32 cellular contexts compared by ENCODE assay signal in the genomic region with DNA sequence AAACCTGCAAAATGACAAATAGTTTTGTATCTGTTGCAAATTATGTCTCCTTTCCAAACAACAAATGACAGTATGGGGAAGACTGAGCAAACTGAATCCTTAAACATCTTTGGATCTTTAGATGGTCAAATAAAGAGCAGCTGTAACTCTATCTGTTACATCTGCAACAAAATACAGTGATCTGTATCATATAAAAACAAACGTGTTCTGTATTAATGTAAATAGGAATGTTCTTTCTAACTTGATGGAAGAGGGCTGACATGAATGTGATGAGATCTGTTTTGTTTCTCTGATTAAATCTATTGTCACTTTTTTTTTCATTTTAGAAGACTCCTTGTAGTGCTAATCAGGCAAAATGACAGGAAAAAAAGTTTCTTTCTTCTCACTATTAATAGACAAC.
"Had no signal": no experiment of that assay in that cellular context is flagged by ENCODE, and none has a peak within 500 bp of the region (broad histone marks: within the 10 kb centered on the region; RNA-seq: fewer than 3 reads in every experiment).

No MANE protein-coding gene starts in this region.

- H3K4me1 Mint-ChIP-seq: activated CD4-positive, alpha-beta memory T cell treated with anti-CD3 and anti-CD28 coated beads, Interleukin-2, amount 10 ng/mL, durations not matched to agents 7 days and 5 days; activated CD8-positive, alpha-beta memory T cell treated with anti-CD3 and anti-CD28 coated beads, Interleukin-2, amount 10 ng/mL, durations not matched to agents 7 days and 5 days; activated naive CD4-positive, alpha-beta T cell treated with anti-CD3 and anti-CD28 coated beads, Interleukin-2, amount 50 U/mL, for 24 hours; activated naive CD8-positive, alpha-beta T cell treated with anti-CD3 and anti-CD28 coated beads, Interleukin-2, amount 10 ng/mL, durations not matched to agents 7 days and 5 days; central memory CD8-positive, alpha-beta T cell had no signal

- H3K4me3 Mint-ChIP-seq: activated CD4-positive, alpha-beta memory T cell treated with anti-CD3 and anti-CD28 coated beads, Interleukin-2, amount 10 ng/mL, durations not matched to agents 7 days and 5 days; activated CD8-positive, alpha-beta memory T cell treated with anti-CD3 and anti-CD28 coated beads, Interleukin-2, amount 10 ng/mL, durations not matched to agents 7 days and 5 days; activated naive CD4-positive, alpha-beta T cell treated with anti-CD3 and anti-CD28 coated beads, Interleukin-2, amount 50 U/mL, for 24 hours; activated naive CD8-positive, alpha-beta T cell treated with anti-CD3 and anti-CD28 coated beads, Interleukin-2, amount 10 ng/mL, durations not matched to agents 7 days and 5 days; central memory CD8-positive, alpha-beta T cell had no signal

- H3K9me3 ChIP-seq: ascending aorta, SJCRH30 had no signal

- H3K27ac Mint-ChIP-seq: activated CD4-positive, alpha-beta memory T cell treated with anti-CD3 and anti-CD28 coated beads, Interleukin-2, amount 10 ng/mL, durations not matched to agents 7 days and 5 days; activated CD8-positive, alpha-beta memory T cell treated with anti-CD3 and anti-CD28 coated beads, Interleukin-2, amount 10 ng/mL, durations not matched to agents 7 days and 5 days; activated naive CD4-positive, alpha-beta T cell treated with anti-CD3 and anti-CD28 coated beads, Interleukin-2, amount 50 U/mL, for 24 hours; activated naive CD8-positive, alpha-beta T cell treated with anti-CD3 and anti-CD28 coated beads, Interleukin-2, amount 10 ng/mL, durations not matched to agents 7 days and 5 days had no signal

- H3K27me3 ChIP-seq: ascending aorta, cardiac muscle cell, SJCRH30 had no signal

- H3K27ac ChIP-seq: ascending aorta, cardiac muscle cell, coronary artery, SJCRH30, WERI-Rb-1 had no signal

- H3K9me3 Mint-ChIP-seq: activated CD4-positive, alpha-beta memory T cell treated with anti-CD3 and anti-CD28 coated beads, Interleukin-2, amount 10 ng/mL, durations not matched to agents 7 days and 5 days; activated naive CD8-positive, alpha-beta T cell treated with anti-CD3 and anti-CD28 coated beads, Interleukin-2, amount 10 ng/mL, durations not matched to agents 7 days and 5 days; central memory CD8-positive, alpha-beta T cell had no signal

- H3K4me1 ChIP-seq: ascending aorta, SJCRH30 had no signal

- H3K27me3 Mint-ChIP-seq: activated CD4-positive, alpha-beta memory T cell treated with anti-CD3 and anti-CD28 coated beads, Interleukin-2, amount 10 ng/mL, durations not matched to agents 7 days and 5 days; activated CD8-positive, alpha-beta memory T cell treated with anti-CD3 and anti-CD28 coated beads, Interleukin-2, amount 10 ng/mL, durations not matched to agents 7 days and 5 days; activated naive CD4-positive, alpha-beta T cell treated with anti-CD3 and anti-CD28 coated beads, Interleukin-2, amount 50 U/mL, for 24 hours; activated naive CD8-positive, alpha-beta T cell treated with anti-CD3 and anti-CD28 coated beads, Interleukin-2, amount 10 ng/mL, durations not matched to agents 7 days and 5 days; central memory CD8-positive, alpha-beta T cell had no signal

- H3K36me3 ChIP-seq: ascending aorta, cardiac muscle cell, SJCRH30, WERI-Rb-1 had no signal

- H3K4me3 ChIP-seq: ascending aorta, cardiac muscle cell, coronary artery, SJCRH30 had no signal

- DNase-seq: activated CD4-positive, alpha-beta memory T cell treated with anti-CD3 and anti-CD28 coated beads, Interleukin-2, amount 10 ng/mL, durations not matched to agents 7 days and 5 days; activated CD4-positive, alpha-beta T cell treated with anti-CD3 and anti-CD28 coated beads for 1 hour; activated CD4-positive, alpha-beta T cell treated with anti-CD3 and anti-CD28 coated beads for 48 hours; activated CD4-positive, CD25-positive, alpha-beta regulatory T cell; activated CD8-positive, alpha-beta memory T cell treated with anti-CD3 and anti-CD28 coated beads for 24 hours; activated CD8-positive, alpha-beta memory T cell treated with anti-CD3 and anti-CD28 coated beads, Interleukin-2, amount 10 ng/mL, durations not matched to agents 7 days and 5 days; activated CD8-positive, alpha-beta memory T cell treated with anti-CD3 and anti-CD28 coated beads, Interleukin-2, amount 50 U/mL, for 48 hours; activated effector memory CD4-positive, alpha-beta T cell treated with Interleukin-2 at 50 U/mL for 16 hours; activated naive CD4-positive, alpha-beta T cell; activated naive CD8-positive, alpha-beta T cell treated with anti-CD3 and anti-CD28 coated beads, Interleukin-2, amount 10 ng/mL, durations not matched to agents 7 days and 5 days; activated T-cell treated with anti-CD3 and anti-CD28 coated beads, Interleukin-2, amount 50 U/mL, for 48 hours; amygdala; KG1; NCI-H1048; NCI-H1105 treated with DMSO at 0.1 percent for 48 hours; NCI-H1436; NCI-H1930; NCI-H226; NCI-H446 treated with DMSO at 0.1 percent for 48 hours; NCI-H524; SHP77; SJCRH30; SW 1271; T-helper 1 cell; T-helper 2 cell; T-helper 9 cell; WERI-Rb-1 had no signal
